Comparison of ENCODE assay signal across 10 cellular contexts in genomic region chr5:83026930-83027687, GRCh38. TPM values are rescaled to one million over a fixed set of nuclear protein-coding genes. Genes with fewer than 3 reads are reported as not detected.
A peak's percentile ranks its signal among the peaks of the same experiment; 100 is the strongest.
DNase-seq lines count a peak whose midpoint lies in the region; ATAC-seq, FAIRE-seq and TF ChIP-seq lines count a peak whose summit lies in the region.
"Had no signal": no experiment of that assay in that cellular context is flagged by ENCODE, and none has a peak within 500 bp of the region (broad histone marks: within the 10 kb centered on the region; RNA-seq: fewer than 3 reads in every experiment).

No MANE protein-coding gene starts in this region.

- intact Hi-C loops in kidney (cut with DNase I): no loop called here
- intact Hi-C loops in uterus (cut with DNase I; ENCODE audit: low total_unique reads): no loop called here

- H3K4me1 ChIP-seq in kidney (ENCODE audit: control insufficient read depth in 1 of 2, insufficient read depth in 1 of 2, low read depth in 1 of 2, low read length in 2 of 2) (no peaks in the 10 kb centered on the region), suprapubic skin (peaks cover 2% of the 10 kb centered on the region), uterus (no peaks in the 10 kb centered on the region)
- H3K4me1 ChIP-seq: body of pancreas had no signal

- ATAC-seq in GM21423 (IDR thresholded peaks at IDR 0.05; ENCODE audit: unreplicated experiment): peak; percentile 90
- ATAC-seq in HG03378 (IDR thresholded peaks at IDR 0.05; ENCODE audit: unreplicated experiment): peak; percentile 87
- ATAC-seq: body of pancreas, left lobe of liver had no signal

- WGBS in suprapubic skin: 70% methylated on average over 4 of the region's 4 CpGs

- no peaks in the 10 kb centered on the region for H3K27me3 ChIP-seq in suprapubic skin
- H3K27me3 ChIP-seq in uterus: no peaks in the 10 kb centered on the region
- H3K27me3 ChIP-seq: body of pancreas had no signal

- DNase-seq in choroid plexus epithelial cell (ENCODE audit: low read depth) (peak; percentile 23), kidney (no peak), suprapubic skin (ENCODE audit: low spot score in 2 of 2) (no peak), NCI-H2107 treated with DMSO at 0.1 percent for 48 hours (lab: John Stamatoyannopoulos, UW; ENCODE audit: unreplicated experiment) (no peak), uterus (no peak)
- DNase-seq: body of pancreas had no signal

- TF ChIP-seq POLR2A in suprapubic skin (IDR thresholded peaks at IDR 0.05): no peak
- no peak for TF ChIP-seq POLR2A in uterus (IDR thresholded peaks at IDR 0.05)

- H3K27ac ChIP-seq in kidney (ENCODE audit: low read depth in 2 of 2, low read length in 2 of 2) (no peak overlapping the region), suprapubic skin (no peak overlapping the region), uterus (no peak overlapping the region)
- H3K27ac ChIP-seq: body of pancreas had no signal

- H3K9me3 ChIP-seq in kidney (ENCODE audit: control insufficient read depth in 1 of 2, low read length in 2 of 2): no peaks in the 10 kb centered on the region
- no peaks in the 10 kb centered on the region for H3K9me3 ChIP-seq in suprapubic skin
- H3K9me3 ChIP-seq in uterus: no peaks in the 10 kb centered on the region
- H3K9me3 ChIP-seq: body of pancreas had no signal

- TF ChIP-seq CTCF in choroid plexus epithelial cell (conservative IDR thresholded peaks at IDR 0.05; ENCODE audit: low read depth, low read length) (no peak), kidney (IDR thresholded peaks at IDR 0.05; ENCODE audit: borderline replicate concordance, extremely low read depth, insufficient read depth) (no peak), suprapubic skin (IDR thresholded peaks at IDR 0.05) (no peak), uterus (IDR thresholded peaks at IDR 0.05) (no peak)

- H3K36me3 ChIP-seq in kidney (ENCODE audit: control insufficient read depth in 1 of 2, insufficient read depth in 2 of 2, low read length in 2 of 2) (no peaks in the 10 kb centered on the region), suprapubic skin (no peaks in the 10 kb centered on the region), uterus (no peaks in the 10 kb centered on the region)

- no peak overlapping the region for H3K9ac ChIP-seq in kidney (ENCODE audit: low read length in 2 of 2)

- H3K4me3 ChIP-seq in choroid plexus epithelial cell (ENCODE audit: low read depth, low read length) (no peak overlapping the region), kidney (ENCODE audit: low read length in 2 of 2) (no peak overlapping the region), suprapubic skin (no peak overlapping the region), uterus (no peak overlapping the region)
- H3K4me3 ChIP-seq: body of pancreas had no signal

- FAIRE-seq in G401.6 (lab: Jason Lieb, UNC) (peak; percentile 63), kidney (lab: Jason Lieb, UNC) (no peak)

- no peak for TF ChIP-seq EP300 in suprapubic skin (IDR thresholded peaks at IDR 0.05)

RNA-seq across cellular contexts. Expression of gene TMEM167A, which starts 50.1 kb away (rescaled TPM):
- 82.0 TPM for total RNA-seq in kidney
- 55.3 TPM for polyA plus RNA-seq in kidney (ENCODE audit: insufficient read depth, low read depth, low replicate concordance)
- 10 to 100 TPM; 24.2 to 39.5 (median 31.8) TPM for total RNA-seq in suprapubic skin
- total RNA-seq in uterus: 100 to 1,000 TPM in 1 of 4 donors, 10 to 100 TPM in 3; 16.9 to 118 (median 32.3) TPM

RNA-seq across cellular contexts. Expression of gene XRCC4, which starts 50.2 kb away (rescaled TPM):
- 9.4 TPM for total RNA-seq in kidney
- polyA plus RNA-seq in kidney (ENCODE audit: insufficient read depth, low read depth, low replicate concordance): 8.5 TPM
- 1 to 10 TPM; 4.2 to 6.0 (median 5.4) TPM for total RNA-seq in suprapubic skin
- total RNA-seq in uterus: 10 to 100 TPM in 1 of 4 donors, 1 to 10 TPM in 2, not detected in 1; 1.3 to 12.2 (median 5.5) TPM
